9 cellular contexts compared by ENCODE assay signal in the genomic region with DNA sequence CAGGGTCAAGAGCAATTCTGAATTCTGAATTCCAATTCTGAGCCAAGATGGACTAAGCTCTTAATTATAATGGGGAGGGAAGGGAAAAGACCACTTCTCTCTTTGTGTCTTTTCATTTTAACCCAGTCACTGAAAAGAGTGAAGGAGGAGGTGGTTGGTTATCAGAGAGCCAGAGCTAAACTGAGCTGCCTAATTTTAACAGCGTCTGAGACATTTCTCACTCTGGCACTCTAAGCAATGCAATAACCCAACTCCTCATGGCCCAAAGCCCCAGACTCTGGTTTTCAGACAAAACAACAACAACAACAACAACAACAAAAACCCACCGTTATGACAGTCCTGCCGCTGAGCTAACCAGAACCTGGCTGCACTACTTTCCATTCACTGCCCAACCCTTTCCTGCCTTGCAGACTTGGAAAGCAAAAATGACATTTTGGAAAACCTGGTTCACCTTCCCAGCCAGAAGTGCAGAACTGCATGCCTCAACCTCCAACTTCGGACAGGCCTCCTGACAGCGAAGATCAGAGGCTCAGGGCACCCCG. TPM values are rescaled to one million over a fixed set of nuclear protein-coding genes. Genes with fewer than 3 reads are reported as not detected.
DNase-seq lines count a peak whose midpoint lies in the region; ATAC-seq and TF ChIP-seq lines count a peak whose summit lies in the region.
"Had no signal": no experiment of that assay in that cellular context is flagged by ENCODE, and none has a peak within 500 bp of the region (broad histone marks: within the 10 kb centered on the region; RNA-seq: fewer than 3 reads in every experiment).

No MANE protein-coding gene starts in this region.

- no peak for ATAC-seq in WTC11
- ATAC-seq in heart right ventricle: peak in 5 of 8 donors; percentile 28 to 39 (median 33)
- no peak for ATAC-seq in GM19351 (IDR thresholded peaks at IDR 0.05; ENCODE audit: unreplicated experiment)
- no peak for ATAC-seq in HG02798 (IDR thresholded peaks at IDR 0.05; ENCODE audit: poor library complexity, unreplicated experiment)

- 0 out of 2 replicates have a peak, but pooled peaks cover 11% of the 10 kb centered on the region for H3K79me2 ChIP-seq in GM23248 (ENCODE audit: insufficient read depth)

- H3K9me3 ChIP-seq in GM23248 (ENCODE audit: low read depth): no peaks in the 10 kb centered on the region
- no peaks in the 10 kb centered on the region for H3K9me3 ChIP-seq in heart right ventricle
- no peaks in the 10 kb centered on the region for H3K9me3 ChIP-seq in skeletal muscle tissue (ENCODE audit: control insufficient read depth in 3 of 3, low read length in 3 of 3)
- H3K9me3 ChIP-seq in Caco-2: no peaks in the 10 kb centered on the region

- H3F3A ChIP-seq in GM23248 (ENCODE audit: insufficient read depth): 0 out of 2 replicates have a peak, but pooled peaks cover 6% of the 10 kb centered on the region

- H3K27me3 ChIP-seq in GM23248 (replicated peaks; ENCODE audit: insufficient read depth) (no peaks in the 10 kb centered on the region), heart right ventricle (peaks cover 0 to 8% (median 0%) of the 10 kb centered on the region in 7 donors), skeletal muscle tissue (ENCODE audit: control insufficient read depth in 3 of 3, insufficient read depth in 3 of 3, low read length in 3 of 3) (no peaks in the 10 kb centered on the region), Caco-2 (replicated peaks; ENCODE audit: control insufficient read depth, insufficient read depth, low read length) (no peaks in the 10 kb centered on the region)

- H3K27me3 Mint-ChIP-seq in WTC11 (ENCODE audit: low read depth): no peaks in the 10 kb centered on the region
- peaks cover 6% of the 10 kb centered on the region for H3K27me3 Mint-ChIP-seq in Caco-2 (ENCODE audit: insufficient read depth, unreplicated experiment)

- no peaks in the 10 kb centered on the region for H3K9me3 Mint-ChIP-seq in WTC11
- H3K9me3 Mint-ChIP-seq in Caco-2 (ENCODE audit: unreplicated experiment): no peaks in the 10 kb centered on the region

- H3K9me2 ChIP-seq in GM23248 (ENCODE audit: insufficient read depth): no peaks in the 10 kb centered on the region

- no peak for TF ChIP-seq CTCF in WTC11 (IDR thresholded peaks at IDR 0.05)
- TF ChIP-seq CTCF in heart right ventricle (IDR thresholded peaks at IDR 0.05): no peak
- TF ChIP-seq CTCF in Caco-2 (IDR thresholded peaks at IDR 0.05; ENCODE audit: insufficient read depth in 1 of 2, low read depth in 1 of 2, low read length in 1 of 2, severe bottlenecking in 1 of 2, unreplicated experiment in 1 of 2): no peak

- H3K4me3 ChIP-seq in GM23248 (peak overlapping the region; percentile 79), heart right ventricle (peak overlapping the region; percentile 68 to 97 (median 82)), skeletal muscle tissue (ENCODE audit: low read length in 3 of 3) (peak overlapping the region; percentile 89 to 94 (median 92)), Caco-2 (ENCODE audit: low read depth, low read length) (no peak overlapping the region)

- POLR2A ChIA-PET in WTC11 (lab: Charles Lee): interaction anchor here (1.7 kb wide), 1 partner anchor 147 kb away, joined by 4 read pairs; a partner anchor contains a TSS
- POLR2A ChIA-PET in Caco-2 (lab: Charles Lee): no interaction called here

- peak overlapping the region; percentile 96 for H2AFZ ChIP-seq in GM23248

- no peak overlapping the region for H3K27ac ChIP-seq in GM23248
- peak overlapping the region in 9 of 10 donors; percentile 73 to 91 (median 87) for H3K27ac ChIP-seq in heart right ventricle
- H3K27ac ChIP-seq in skeletal muscle tissue (ENCODE audit: low read depth, low read length): no peak overlapping the region

- DNase-seq in GM23248 (peak; percentile 12), WTC11 (ENCODE audit: low spot score) (no peak), heart right ventricle (no peak), Caco-2 (no peak), mesenteric fat pad (ENCODE audit: low spot score) (no peak)

- H3K27ac Mint-ChIP-seq in WTC11 (peak overlapping the region; percentile 55; the same call in 1 of the 2 replicates), Caco-2 (ENCODE audit: unreplicated experiment) (no peak overlapping the region)

- CTCF ChIA-PET in WTC11 (lab: Charles Lee): interaction anchor here (1.1 to 3.5 kb wide), 4 partner anchors 9 to 154 kb away, joined by 3 to 23 read pairs (median 4); no protein-coding TSS in a partner anchor
- CTCF ChIA-PET in Caco-2 (lab: Charles Lee): no interaction called here

- peak overlapping the region; percentile 71 for H3K4me2 ChIP-seq in GM23248 (ENCODE audit: unreplicated experiment)

- intact Hi-C loops in heart right ventricle (cut with DNase I) (loop anchor here in 2 of 10 donors (10.0 kb wide), 2 partner anchors 148 to 568 kb away; a partner anchor contains a TSS), Caco-2 (cut with micrococcal nuclease; ENCODE audit: unreplicated experiment) (no loop called here)

- H3K36me3 ChIP-seq in GM23248 (ENCODE audit: low read depth) (no peaks in the 10 kb centered on the region), heart right ventricle (peaks cover 0 to 25% (median 0%) of the 10 kb centered on the region in 9 donors), skeletal muscle tissue (ENCODE audit: control insufficient read depth in 3 of 3, insufficient read depth in 3 of 3, low read length in 3 of 3) (peaks cover 0 to 7% (median 5%) of the 10 kb centered on the region in 3 donors), Caco-2 (ENCODE audit: control insufficient read depth, insufficient read depth, low read length) (no peaks in the 10 kb centered on the region)

- H3K9ac ChIP-seq in GM23248: peak overlapping the region; percentile 75
- peak overlapping the region; percentile 77 to 87 (median 80) for H3K9ac ChIP-seq in skeletal muscle tissue (ENCODE audit: low read depth in 1 of 3, low read length in 3 of 3)

- H3K36me3 Mint-ChIP-seq in WTC11 (no peaks in the 10 kb centered on the region), Caco-2 (ENCODE audit: insufficient read depth, unreplicated experiment) (no peaks in the 10 kb centered on the region)

- 3% methylated on average over 6 of the region's 6 CpGs for WGBS in GM23248 (ENCODE audit: low coverage in 1 of 2, low lambda C conversion rate in 2 of 2, missing lambda C conversion rate in 2 of 2), 2 experiments
- 2 to 5% methylated on average over 6 of the region's 6 CpGs for WGBS in heart right ventricle, 2 donors

- in situ Hi-C loops in GM23248 (cut with MboI): no loop called here

- H3K4me1 ChIP-seq in GM23248 (ENCODE audit: insufficient read depth) (peaks cover 6% of the 10 kb centered on the region; the same call in 1 of the 2 replicates), heart right ventricle (peaks cover 0 to 25% (median 19%) of the 10 kb centered on the region in 9 donors), skeletal muscle tissue (ENCODE audit: control insufficient read depth in 3 of 3, insufficient read depth in 3 of 3, low read length in 3 of 3) (peaks cover 6 to 19% (median 10%) of the 10 kb centered on the region in 3 donors), Caco-2 (no peaks in the 10 kb centered on the region)

- peaks cover 60% of the 10 kb centered on the region for H3K4me1 Mint-ChIP-seq in WTC11
- no peaks in the 10 kb centered on the region for H3K4me1 Mint-ChIP-seq in Caco-2 (ENCODE audit: low read depth, unreplicated experiment)

- no peaks in the 10 kb centered on the region for H4K20me1 ChIP-seq in GM23248 (ENCODE audit: insufficient read depth)

- H3K4me3 Mint-ChIP-seq in WTC11: peak overlapping the region; percentile 92
- no peak overlapping the region for H3K4me3 Mint-ChIP-seq in Caco-2 (ENCODE audit: unreplicated experiment)

- BruUV-seq in Caco-2 (replicated peaks; lab: Mats Ljungman, UMichigan): no TSS peak

TF ChIP-seq in WTC11, 78 proteins besides CTCF, POLR2A, EP300 and RAD21 (continues in another document):
- TF ChIP-seq, protein P1, sequence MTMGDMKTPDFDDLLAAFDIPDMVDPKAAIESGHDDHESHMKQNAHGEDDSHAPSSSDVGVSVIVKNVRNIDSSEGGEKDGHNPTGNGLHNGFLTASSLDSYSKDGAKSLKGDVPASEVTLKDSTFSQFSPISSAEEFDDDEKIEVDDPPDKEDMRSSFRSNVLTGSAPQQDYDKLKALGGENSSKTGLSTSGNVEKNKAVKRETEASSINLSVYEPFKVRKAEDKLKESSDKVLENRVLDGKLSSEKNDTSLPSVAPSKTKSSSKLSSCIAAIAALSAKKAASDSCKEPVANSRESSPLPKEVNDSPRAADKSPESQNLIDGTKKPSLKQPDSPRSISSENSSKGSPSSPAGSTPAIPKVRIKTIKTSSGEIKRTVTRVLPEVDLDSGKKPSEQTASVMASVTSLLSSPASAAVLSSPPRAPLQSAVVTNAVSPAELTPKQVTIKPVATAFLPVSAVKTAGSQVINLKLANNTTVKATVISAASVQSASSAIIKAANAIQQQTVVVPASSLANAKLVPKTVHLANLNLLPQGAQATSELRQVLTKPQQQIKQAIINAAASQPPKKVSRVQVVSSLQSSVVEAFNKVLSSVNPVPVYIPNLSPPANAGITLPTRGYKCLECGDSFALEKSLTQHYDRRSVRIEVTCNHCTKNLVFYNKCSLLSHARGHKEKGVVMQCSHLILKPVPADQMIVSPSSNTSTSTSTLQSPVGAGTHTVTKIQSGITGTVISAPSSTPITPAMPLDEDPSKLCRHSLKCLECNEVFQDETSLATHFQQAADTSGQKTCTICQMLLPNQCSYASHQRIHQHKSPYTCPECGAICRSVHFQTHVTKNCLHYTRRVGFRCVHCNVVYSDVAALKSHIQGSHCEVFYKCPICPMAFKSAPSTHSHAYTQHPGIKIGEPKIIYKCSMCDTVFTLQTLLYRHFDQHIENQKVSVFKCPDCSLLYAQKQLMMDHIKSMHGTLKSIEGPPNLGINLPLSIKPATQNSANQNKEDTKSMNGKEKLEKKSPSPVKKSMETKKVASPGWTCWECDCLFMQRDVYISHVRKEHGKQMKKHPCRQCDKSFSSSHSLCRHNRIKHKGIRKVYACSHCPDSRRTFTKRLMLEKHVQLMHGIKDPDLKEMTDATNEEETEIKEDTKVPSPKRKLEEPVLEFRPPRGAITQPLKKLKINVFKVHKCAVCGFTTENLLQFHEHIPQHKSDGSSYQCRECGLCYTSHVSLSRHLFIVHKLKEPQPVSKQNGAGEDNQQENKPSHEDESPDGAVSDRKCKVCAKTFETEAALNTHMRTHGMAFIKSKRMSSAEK (CRISPR knock-in tag; IDR thresholded peaks at IDR 0.05; ENCODE audit: borderline replicate concordance): no peak
- TF ChIP-seq ZNF263 (CRISPR knock-in tag; IDR thresholded peaks at IDR 0.05; ENCODE audit: low read depth): no peak

RNA-seq across cellular contexts. Expression of a gene that starts 1.0 kb away (rescaled TPM):
- total RNA-seq in GM23248 (2014; rRNA removed; shearing (Covaris generic)): 6.2 and 12.9 TPM in 2 replicates
- polyA plus RNA-seq in GM23248 (2016; fragmentation: Nextera tagmentation; extraction: Ambion mirVana) (4.7 and 5.2 TPM in 2 replicates), heart right ventricle (1 to 10 TPM; 5.1 to 7.3 TPM)
- total RNA-seq in WTC11 (2021) (19.9 to 24.4 TPM (median 21.6 TPM) in 3 replicates), heart right ventricle (10 to 100 TPM in 4 of 10 donors, 1 to 10 TPM in 6; 6.2 to 11.8 (median 9.5) TPM), skeletal muscle tissue (12.5 TPM), Caco-2 (2022) (not detected in 2 replicates), mesenteric fat pad (4.1 TPM)

RNA-seq across cellular contexts. Expression of a gene that starts 53.8 kb away (rescaled TPM):
- total RNA-seq in GM23248 (2014; rRNA removed; shearing (Covaris generic)): not detected in 2 replicates
- polyA plus RNA-seq in GM23248 (2016; fragmentation: Nextera tagmentation; extraction: Ambion mirVana) (not detected in 2 replicates), heart right ventricle (not detected)
- total RNA-seq in WTC11 (2021) (not detected in 3 replicates), heart right ventricle (not detected), skeletal muscle tissue (not detected), Caco-2 (2022) (not detected in 2 replicates), mesenteric fat pad (not detected)
- total RNA-seq: renal cortical epithelial cell had no signal

Comparison
In these comparisons a context has a peak if more than half of its experiments do, and no peak if none do; other contexts are left out.
1. H3K27ac ChIP-seq: peak in heart right ventricle (9 of 10); none in GM23248 (single experiment) and skeletal muscle tissue (single experiment).
2. ATAC-seq: peak in heart right ventricle (5 of 8); none in WTC11 (single experiment), GM19351 (single experiment) and HG02798 (single experiment).